19 cellular contexts compared by ENCODE assay signal in the genomic region with DNA sequence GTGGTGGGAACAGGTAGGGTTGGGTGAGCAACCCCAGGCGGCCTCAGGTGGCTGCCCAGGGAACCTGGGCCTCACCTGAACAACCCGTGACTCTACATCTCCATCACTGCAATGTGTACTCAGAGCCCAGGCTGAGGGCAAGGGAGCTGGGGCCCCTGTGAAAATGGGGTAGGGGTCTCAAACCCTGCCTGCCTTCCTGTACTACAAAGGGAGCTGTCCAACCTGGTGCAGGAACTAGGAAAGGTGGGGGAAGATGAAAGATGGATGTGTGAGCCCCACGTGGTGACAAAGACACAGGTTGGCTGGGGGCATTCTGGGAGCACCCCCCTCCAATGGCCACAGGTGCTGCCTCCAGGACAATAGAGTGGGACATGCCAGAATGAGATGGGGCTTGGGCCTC.
A peak's percentile ranks its signal among the peaks of the same experiment; 100 is the strongest.
DNase-seq lines count a peak whose midpoint lies in the region; ATAC-seq and TF ChIP-seq lines count a peak whose summit lies in the region.
"Had no signal": no experiment of that assay in that cellular context is flagged by ENCODE, and none has a peak within 500 bp of the region (broad histone marks: within the 10 kb centered on the region; RNA-seq: fewer than 3 reads in every experiment).

No MANE protein-coding gene starts in this region.

- H2AK5ac ChIP-seq in neuronal stem cell (ENCODE audit: low read depth, low read length) = peak overlapping the region; percentile 5

- H2BK120ac ChIP-seq in neuronal stem cell (ENCODE audit: low read depth, low read length) = no peak overlapping the region

- no peak overlapping the region for H3K23ac ChIP-seq in neuronal stem cell (ENCODE audit: low read depth, low read length, poor library complexity)

- H3K27me3 Mint-ChIP-seq in stimulated activated naive CD8-positive, alpha-beta T cell treated with anti-CD3 and anti-CD28 coated beads, Interleukin-15, amount 100 ng/mL, for 72 hours = peaks cover 25% of the 10 kb centered on the region
- peaks cover 7% of the 10 kb centered on the region for H3K27me3 Mint-ChIP-seq in glutamatergic neuron (ENCODE audit: unreplicated experiment)
- H3K27me3 Mint-ChIP-seq: IgD-negative memory B cell had no signal

- no peak overlapping the region for H4K91ac ChIP-seq in neuronal stem cell (ENCODE audit: low read depth, low read length, poor library complexity)

- peak; percentile 18 for ATAC-seq in stimulated activated naive CD8-positive, alpha-beta T cell treated with anti-CD3 and anti-CD28 coated beads, Interleukin-15, amount 100 ng/mL, for 72 hours
- ATAC-seq in stimulated activated naive CD8-positive, alpha-beta T cell treated with anti-CD3 and anti-CD28 coated beads, Interleukin-15, Interleukin-2, amounts not matched to agents 100 U/mL and 50 U/mL, for 24 hours = no peak
- no peak for ATAC-seq in HG02678 (IDR thresholded peaks at IDR 0.05; ENCODE audit: unreplicated experiment)
- ATAC-seq: A549, HepG2 had no signal

- H3K18ac ChIP-seq in neuronal stem cell (ENCODE audit: low read length) = no peak overlapping the region

- H2BK5ac ChIP-seq in neuronal stem cell (ENCODE audit: low read length) = no peak overlapping the region

- no peak for DNase-seq in stimulated activated naive CD8-positive, alpha-beta T cell treated with anti-CD3 and anti-CD28 coated beads, Interleukin-15, amount 100 ng/mL, for 72 hours
- DNase-seq in stimulated activated naive CD8-positive, alpha-beta T cell treated with anti-CD3 and anti-CD28 coated beads, Interleukin-15, Interleukin-2, amounts not matched to agents 100 U/mL and 50 U/mL, for 24 hours = no peak
- DNase-seq in neuronal stem cell (ENCODE audit: low spot score) = no peak
- no peak for DNase-seq in glutamatergic neuron
- no peak for DNase-seq in NCI-H510A treated with DMSO at 0.1 percent for 48 hours (lab: John Stamatoyannopoulos, UW)
- DNase-seq: AML-193; CD4-positive, alpha-beta T cell; DMS153; DMS79; GDM1; HFFc6 had no signal

- H3K14ac ChIP-seq in neuronal stem cell (ENCODE audit: low read length) = no peak overlapping the region

- no peak overlapping the region for H3K9ac ChIP-seq in neuronal stem cell (ENCODE audit: low read depth, low read length, poor library complexity)

- H3K9me3 ChIP-seq in neuronal stem cell (replicated peaks in 1 of 2; ENCODE audit: control insufficient read depth in 2 of 2, insufficient read depth in 1 of 2, low read depth in 1 of 2, low read length in 2 of 2) = no peaks in the 10 kb centered on the region
- H3K9me3 ChIP-seq: A549, HAP-1 had no signal

- peaks cover 29% of the 10 kb centered on the region for H3K4me1 Mint-ChIP-seq in stimulated activated naive CD8-positive, alpha-beta T cell treated with anti-CD3 and anti-CD28 coated beads, Interleukin-15, amount 100 ng/mL, for 72 hours
- H3K4me1 Mint-ChIP-seq in glutamatergic neuron (ENCODE audit: low read depth, unreplicated experiment) = peaks cover 11% of the 10 kb centered on the region
- H3K4me1 Mint-ChIP-seq: IgD-negative memory B cell had no signal

- H2BK15ac ChIP-seq in neuronal stem cell (ENCODE audit: low read length) = no peak overlapping the region

- H2BK12ac ChIP-seq in neuronal stem cell (ENCODE audit: low read length) = no peak overlapping the region

- H3K27me3 ChIP-seq in neuronal stem cell (ENCODE audit: control insufficient read depth in 3 of 3, insufficient read depth in 3 of 3, low read depth in 1 of 3, low read length in 3 of 3) = peaks cover 0 to 10% (median 0%) of the 10 kb centered on the region in 3 experiments

- H3K36me3 Mint-ChIP-seq in glutamatergic neuron (ENCODE audit: unreplicated experiment) = no peaks in the 10 kb centered on the region
- H3K36me3 Mint-ChIP-seq: IgD-negative memory B cell had no signal

- H3K4ac ChIP-seq in neuronal stem cell (ENCODE audit: low read length) = no peak overlapping the region

- H3K36me3 ChIP-seq in neuronal stem cell (replicated peaks in 1 of 2; ENCODE audit: control insufficient read depth in 2 of 2, insufficient read depth in 2 of 2, low read length in 2 of 2) = no peaks in the 10 kb centered on the region
- H3K36me3 ChIP-seq: HAP-1 had no signal

- no peak overlapping the region for H3K4me3 ChIP-seq in neuronal stem cell (ENCODE audit: low read length in 2 of 2)
- H3K4me3 ChIP-seq: A549, HAP-1 had no signal

- no peak overlapping the region for H3K4me3 Mint-ChIP-seq in stimulated activated naive CD8-positive, alpha-beta T cell treated with anti-CD3 and anti-CD28 coated beads, Interleukin-15, amount 100 ng/mL, for 72 hours
- H3K4me3 Mint-ChIP-seq in glutamatergic neuron (ENCODE audit: unreplicated experiment) = no peak overlapping the region
- H3K4me3 Mint-ChIP-seq: CD4-positive, alpha-beta T cell; HFFc6 had no signal

- H3K4me2 ChIP-seq in neuronal stem cell (ENCODE audit: insufficient read depth, low read length, poor library complexity, severe bottlenecking) = no peak overlapping the region
- H3K4me2 ChIP-seq: A549 had no signal

- H2AFZ ChIP-seq in neuronal stem cell (ENCODE audit: low read length) = no peak overlapping the region

- H3K9me3 Mint-ChIP-seq in stimulated activated naive CD8-positive, alpha-beta T cell treated with anti-CD3 and anti-CD28 coated beads, Interleukin-15, amount 100 ng/mL, for 72 hours = no peaks in the 10 kb centered on the region
- peaks cover 3% of the 10 kb centered on the region for H3K9me3 Mint-ChIP-seq in glutamatergic neuron (ENCODE audit: unreplicated experiment)
- H3K9me3 Mint-ChIP-seq: CD4-positive, alpha-beta T cell; HFFc6 had no signal

- TF ChIP-seq CTCF in glutamatergic neuron (IDR thresholded peaks at IDR 0.05; ENCODE audit: partially characterized antibody, unreplicated experiment) = no peak

- WGBS in neuronal stem cell (ENCODE audit: extremely low coverage in 2 of 2, insufficient read length in 2 of 2, insufficient replicate concordance in 1 of 2), 2 donors = no CpG with 5 or more reads among the region's 3 CpGs

- no peak overlapping the region for H4K8ac ChIP-seq in neuronal stem cell (ENCODE audit: low read depth, low read length)

- no peak overlapping the region for H3K27ac Mint-ChIP-seq in stimulated activated naive CD8-positive, alpha-beta T cell treated with anti-CD3 and anti-CD28 coated beads, Interleukin-15, amount 100 ng/mL, for 72 hours
- H3K27ac Mint-ChIP-seq in glutamatergic neuron (ENCODE audit: unreplicated experiment) = no peak overlapping the region
- H3K27ac Mint-ChIP-seq: CD4-positive, alpha-beta T cell; HFFc6 had no signal

- no peaks in the 10 kb centered on the region for H3K79me1 ChIP-seq in neuronal stem cell (ENCODE audit: low read depth, low read length)

- H3K27ac ChIP-seq in cingulate gyrus (ENCODE audit: low read depth, low read length) = peak overlapping the region; percentile 12
- H3K27ac ChIP-seq in neuronal stem cell (replicated peaks; ENCODE audit: low read length) = no peak overlapping the region
- H3K27ac ChIP-seq: 22Rv1, A549, C4-2B had no signal

- peaks cover 0 to 3% of the 10 kb centered on the region in 2 donors for H3K4me1 ChIP-seq in neuronal stem cell (ENCODE audit: control insufficient read depth in 2 of 2, insufficient read depth in 1 of 2, low read depth in 1 of 2, low read length in 2 of 2)
- H3K4me1 ChIP-seq: HAP-1 had no signal
